In genomic region chr16:49354101-49354500, GRCh38 we compare ENCODE assay signal across 37 cellular contexts. TPM values are rescaled to one million over a fixed set of nuclear protein-coding genes. Genes with fewer than 3 reads are reported as not detected.
"Had no signal": no experiment of that assay in that cellular context is flagged by ENCODE, and none has a peak within 500 bp of the region (broad histone marks: within the 10 kb centered on the region; RNA-seq: fewer than 3 reads in every experiment).

No MANE protein-coding gene starts in this region.

- ATAC-seq: left colon, left lung, lower lobe of right lung, natural killer cell, psoas muscle, right lobe of liver had no signal

- H2AFZ ChIP-seq: neural progenitor cell, parathyroid adenoma had no signal

- H3K4me3 ChIP-seq: left lung, lower lobe of right lung, neural progenitor cell, psoas muscle, right atrium auricular region, right lobe of liver, smooth muscle cell, suprapubic skin, thoracic aorta, tibial artery, vagina had no signal

- H3K4me1 ChIP-seq: left lung, lower lobe of right lung, parathyroid adenoma, psoas muscle, right atrium auricular region, right lobe of liver, vagina had no signal

- H3K9ac ChIP-seq: neural progenitor cell, parathyroid adenoma had no signal

- H3K79me2 ChIP-seq: parathyroid adenoma had no signal

- DNase-seq: hippocampal formation; kidney; left colon; left lung; lower lobe of right lung; mammary epithelial cell; mesenchymal stem cell; naive B cell; natural killer cell; nephron progenitor cell; occipital lobe; psoas muscle; right lobe of liver; stimulated activated CD4-positive, alpha-beta T cell treated with anti-CD3 and anti-CD28 coated beads, Interleukin-12 subunit alpha, Interleukin-12 subunit beta, amount 100 ng/mL, for 4 hours; stimulated activated CD4-positive, alpha-beta T cell treated with anti-CD3 and anti-CD28 coated beads, Interleukin-15, amount 100 ng/mL, for 24 hours; stimulated activated CD4-positive, alpha-beta T cell treated with anti-CD3 and anti-CD28 coated beads, Interleukin-2, amount 100 ng/mL, for 24 hours; stimulated activated CD4-positive, alpha-beta T cell treated with anti-CD3 and anti-CD28 coated beads, Interleukin-4, amount 100 ng/mL, for 1 hour; stimulated activated naive CD4-positive, alpha-beta T cell; tibial artery had no signal

- H3K27me3 ChIP-seq: neural progenitor cell, right lobe of liver, vagina had no signal

- H3K4me2 ChIP-seq: neural progenitor cell, smooth muscle cell had no signal

- H3K27ac Mint-ChIP-seq: mesothelial cell of epicardium; naive B cell; natural killer cell; nephron progenitor cell; neural progenitor cell; stimulated activated naive CD8-positive, alpha-beta T cell treated with anti-CD3 and anti-CD28 coated beads, Interleukin-15, Interleukin-2, amounts not matched to agents 100 ng/mL and 50 ng/mL, for 24 hours; type B pancreatic cell had no signal

- H3K4me1 Mint-ChIP-seq: mesothelial cell of epicardium, neural progenitor cell had no signal

- H3K36me3 Mint-ChIP-seq: mesothelial cell of epicardium, naive B cell, natural killer cell, neural progenitor cell, type B pancreatic cell had no signal

- H3K36me3 ChIP-seq: left lung, lower lobe of right lung, neural progenitor cell, neutrophil, right atrium auricular region, right lobe of liver, suprapubic skin, thoracic aorta, tibial artery, vagina had no signal

- H3K4me3 Mint-ChIP-seq: mesothelial cell of epicardium; naive B cell; natural killer cell; nephron progenitor cell; neural progenitor cell; stimulated activated naive CD8-positive, alpha-beta T cell treated with anti-CD3 and anti-CD28 coated beads, Interleukin-15, Interleukin-2, amounts not matched to agents 100 ng/mL and 50 ng/mL, for 24 hours; type B pancreatic cell had no signal

- H3K27ac ChIP-seq: left lung, lower lobe of right lung, neural progenitor cell, neutrophil, parathyroid adenoma, psoas muscle, right atrium auricular region, right lobe of liver, suprapubic skin, thoracic aorta, tibial artery, vagina had no signal

- H3K9me3 Mint-ChIP-seq: mesothelial cell of epicardium; natural killer cell; nephron progenitor cell; neural progenitor cell; stimulated activated naive CD8-positive, alpha-beta T cell treated with anti-CD3 and anti-CD28 coated beads, Interleukin-15, Interleukin-2, amounts not matched to agents 100 ng/mL and 50 ng/mL, for 24 hours; type B pancreatic cell had no signal

- H3K9me3 ChIP-seq: left lung, lower lobe of right lung, neutrophil, psoas muscle, right atrium auricular region, right lobe of liver, suprapubic skin, thoracic aorta, tibial artery, vagina had no signal

RNA-seq across cellular contexts. Expression of gene C16orf78, which starts 19.5 kb away (rescaled TPM):
- total RNA-seq: kidney, left colon, left lung, liver, lower lobe of right lung, mammary epithelial cell, mesothelial cell of epicardium, mononuclear cell, natural killer cell, occipital lobe, osteocyte, posterior vena cava, psoas muscle, right atrium auricular region, right lobe of liver, skeletal muscle tissue, smooth muscle cell, subcutaneous adipose tissue, suprapubic skin, thoracic aorta, urinary bladder, vagina had no signal
- polyA plus RNA-seq: liver, mammary epithelial cell, psoas muscle, smooth muscle cell, urinary bladder had no signal
